In the genomic region with DNA sequence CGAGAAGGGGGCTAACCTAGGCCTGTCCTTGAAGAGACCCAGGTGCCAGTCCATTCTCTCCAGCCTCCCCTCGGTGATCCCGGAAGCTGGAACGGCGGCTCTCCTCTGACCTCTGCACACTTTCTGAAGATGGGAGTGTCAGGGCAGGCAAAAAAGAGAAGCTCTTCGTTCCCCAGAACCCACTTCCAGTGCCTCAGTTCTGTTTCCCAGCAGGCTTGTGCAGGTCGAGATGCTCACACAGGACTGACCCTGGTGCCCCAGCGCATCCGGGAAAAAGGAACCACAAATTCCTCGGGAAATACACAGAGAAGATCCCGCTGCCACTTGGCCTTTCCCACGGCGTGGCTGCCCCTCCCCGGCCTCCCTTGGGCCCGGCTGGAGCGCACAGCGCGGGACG, we compare ENCODE assay signal across 8 cellular contexts. TPM values are rescaled to one million over a fixed set of nuclear protein-coding genes. Genes with fewer than 3 reads are reported as not detected.
DNase-seq lines count a peak whose midpoint lies in the region; ATAC-seq, FAIRE-seq and TF ChIP-seq lines count a peak whose summit lies in the region.

No MANE protein-coding gene starts in this region.

- no peaks in the 10 kb centered on the region for H3K36me3 Mint-ChIP-seq in activated CD4-positive, alpha-beta memory T cell treated with anti-CD3 and anti-CD28 coated beads, Interleukin-2, amount 10 ng/mL, durations not matched to agents 7 days and 5 days (ENCODE audit: low read depth)

- 7 to 10% (median 10%) methylated on average over 13 to 19 of the region's 19 CpGs for WGBS in small intestine, 3 donors

- H3K9me3 Mint-ChIP-seq in activated CD4-positive, alpha-beta memory T cell treated with anti-CD3 and anti-CD28 coated beads, Interleukin-2, amount 10 ng/mL, durations not matched to agents 7 days and 5 days = no peaks in the 10 kb centered on the region

- H3K27me3 ChIP-seq in right atrium auricular region = no peaks in the 10 kb centered on the region
- no peaks in the 10 kb centered on the region for H3K27me3 ChIP-seq in small intestine (ENCODE audit: control insufficient read depth in 2 of 2, insufficient read depth in 2 of 2, low read length in 2 of 2)

- peak overlapping the region; percentile 72 for H3K4me3 Mint-ChIP-seq in activated CD4-positive, alpha-beta memory T cell treated with anti-CD3 and anti-CD28 coated beads, Interleukin-2, amount 10 ng/mL, durations not matched to agents 7 days and 5 days

- peaks cover 14% of the 10 kb centered on the region for H3K4me1 Mint-ChIP-seq in activated CD4-positive, alpha-beta memory T cell treated with anti-CD3 and anti-CD28 coated beads, Interleukin-2, amount 10 ng/mL, durations not matched to agents 7 days and 5 days

- H3K36me3 ChIP-seq in right atrium auricular region (no peaks in the 10 kb centered on the region), small intestine (ENCODE audit: control insufficient read depth in 2 of 2, insufficient read depth in 2 of 2, low read length in 2 of 2) (no peaks in the 10 kb centered on the region)

- H3K4me1 ChIP-seq in right atrium auricular region (peaks cover 0 to 27% of the 10 kb centered on the region in 2 donors), small intestine (ENCODE audit: control insufficient read depth in 2 of 2, insufficient read depth in 1 of 2, low read depth in 1 of 2, low read length in 1 of 2) (no peaks in the 10 kb centered on the region)

- DNase-seq in SKM-1 treated with dmso at 0.1 percent for 144 hours (lab: John Stamatoyannopoulos, UW; ENCODE audit: unreplicated experiment) (peak; percentile 24), SKM-1 (lab: John Stamatoyannopoulos, UW; ENCODE audit: unreplicated experiment) (no peak), right atrium auricular region (ENCODE audit: low spot score) (no peak), small intestine (peak; percentile 55), GOT3 (lab: John Stamatoyannopoulos, UW) (no peak)
- no peak for DNase-seq in activated CD4-positive, alpha-beta memory T cell treated with anti-CD3 and anti-CD28 coated beads, Interleukin-2, amount 10 ng/mL, durations not matched to agents 7 days and 5 days

- H3K4me3 ChIP-seq in right atrium auricular region (peak overlapping the region; percentile 61 to 82), small intestine (ENCODE audit: low read depth in 1 of 2, low read length in 2 of 2) (peak overlapping the region; percentile 65 to 66)

- FAIRE-seq in small intestine (lab: Jason Lieb, UNC) = no peak

- CTCF ChIA-PET in activated CD4-positive, alpha-beta memory T cell treated with anti-CD3 and anti-CD28 coated beads, Interleukin-2, amount 10 ng/mL, durations not matched to agents 7 days and 5 days (lab: Charles Lee) = interaction anchor here (1.0 kb wide), 1 partner anchor 12 kb away, joined by 5 read pairs; no protein-coding TSS in a partner anchor

- peak overlapping the region; percentile 83 to 86 for H3K27ac ChIP-seq in right atrium auricular region
- H3K27ac ChIP-seq in small intestine (ENCODE audit: low read depth in 1 of 2, low read length in 1 of 2) = peak overlapping the region; percentile 86 to 91

- no peak overlapping the region for H3K27ac Mint-ChIP-seq in activated CD4-positive, alpha-beta memory T cell treated with anti-CD3 and anti-CD28 coated beads, Interleukin-2, amount 10 ng/mL, durations not matched to agents 7 days and 5 days

- ATAC-seq in HG03521 (IDR thresholded peaks at IDR 0.05; ENCODE audit: unreplicated experiment) (no peak), GM18511 (IDR thresholded peaks at IDR 0.05; ENCODE audit: unreplicated experiment) (no peak)

- no peak for TF ChIP-seq CTCF in right atrium auricular region (IDR thresholded peaks at IDR 0.05)

- H3K9me3 ChIP-seq in right atrium auricular region (no peaks in the 10 kb centered on the region), small intestine (ENCODE audit: control insufficient read depth, low read depth) (no peaks in the 10 kb centered on the region)

- H3K27me3 Mint-ChIP-seq in activated CD4-positive, alpha-beta memory T cell treated with anti-CD3 and anti-CD28 coated beads, Interleukin-2, amount 10 ng/mL, durations not matched to agents 7 days and 5 days = no peaks in the 10 kb centered on the region

- POLR2A ChIA-PET in activated CD4-positive, alpha-beta memory T cell treated with anti-CD3 and anti-CD28 coated beads, Interleukin-2, amount 10 ng/mL, durations not matched to agents 7 days and 5 days (lab: Charles Lee) = interaction anchor here (1.3 to 5.7 kb wide), 5 partner anchors 13 to 174 kb away, joined by 3 to 52 read pairs (median 12); a partner anchor contains a TSS

RNA-seq across cellular contexts. Expression of a gene that starts 0.7 kb away (rescaled TPM):
- total RNA-seq in activated CD4-positive, alpha-beta memory T cell treated with anti-CD3 and anti-CD28 coated beads, Interleukin-2, amount 10 ng/mL, durations not matched to agents 7 days and 5 days = 10 to 100 TPM; 98.0 to 98.6 TPM
- 10 to 100 TPM; 13.3 to 20.8 TPM for total RNA-seq in right atrium auricular region
- polyA plus RNA-seq in small intestine = 100 to 1,000 TPM in 1 of 3 donors, 10 to 100 TPM in 2; 58.6 to 105 (median 63.2) TPM

RNA-seq across cellular contexts. Expression of a gene that starts 12.5 kb away (rescaled TPM):
- total RNA-seq in activated CD4-positive, alpha-beta memory T cell treated with anti-CD3 and anti-CD28 coated beads, Interleukin-2, amount 10 ng/mL, durations not matched to agents 7 days and 5 days = 10 to 100 TPM; 57.7 to 58.9 TPM
- total RNA-seq in right atrium auricular region = 10 to 100 TPM; 66.6 to 86.9 TPM
- 10 to 100 TPM; 57.9 to 77.7 (median 66.5) TPM for polyA plus RNA-seq in small intestine

Comparison
In these comparisons a context has a peak if more than half of its experiments do, and no peak if none do; other contexts are left out.
1. DNase-seq: peak in SKM-1 treated with dmso at 0.1 percent for 144 hours (single experiment) and small intestine (single experiment); none in SKM-1 (single experiment), activated CD4-positive, alpha-beta memory T cell treated with anti-CD3 and anti-CD28 coated beads, Interleukin-2, amount 10 ng/mL, durations not matched to agents 7 days and 5 days (single experiment), right atrium auricular region (single experiment) and GOT3 (single experiment).
2. RNA of a gene that starts 0.7 kb away (total RNA-seq): 98.0 to 98.6 TPM in activated CD4-positive, alpha-beta memory T cell treated with anti-CD3 and anti-CD28 coated beads, Interleukin-2, amount 10 ng/mL, durations not matched to agents 7 days and 5 days; 13.3 to 20.8 TPM in right atrium auricular region; every median in the first group is over 4 times any median in the second.